Comparison of ENCODE assay signal across 8 cellular contexts in genomic region chr20:1467082-1467354, GRCh38. TPM values are rescaled to one million over a fixed set of nuclear protein-coding genes. Genes with fewer than 3 reads are reported as not detected.
A peak's percentile ranks its signal among the peaks of the same experiment; 100 is the strongest.
DNase-seq lines count a peak whose midpoint lies in the region; ATAC-seq and TF ChIP-seq lines count a peak whose summit lies in the region.

No MANE protein-coding gene starts in this region.

- H3K27ac ChIP-seq in angular gyrus (ENCODE audit: low read depth, low read length) (peak overlapping the region; percentile 75), upper lobe of left lung (peak overlapping the region; percentile 87 to 96 (median 89))

- H3K4me1 ChIP-seq in mucosa of descending colon (ENCODE audit: low read depth): peaks cover 32% of the 10 kb centered on the region
- peaks cover 44 to 48% (median 47%) of the 10 kb centered on the region in 4 donors for H3K4me1 ChIP-seq in upper lobe of left lung

- WGBS in upper lobe of left lung, 2 donors: 10% methylated on average over 6 to 7 of the region's 7 CpGs

- H3K9me3 Mint-ChIP-seq in activated naive CD4-positive, alpha-beta T cell treated with anti-CD3 and anti-CD28 coated beads, Interleukin-2, amount 50 U/mL, for 24 hours: no peaks in the 10 kb centered on the region

- ATAC-seq in mucosa of descending colon (no peak), upper lobe of left lung (ENCODE audit: low FRiP score in 2 of 2) (no peak), GM18505 (IDR thresholded peaks at IDR 0.05; ENCODE audit: unreplicated experiment) (no peak), GM18907 (IDR thresholded peaks at IDR 0.05; ENCODE audit: unreplicated experiment) (no peak)

- peak overlapping the region; percentile 91 for H3K4me3 Mint-ChIP-seq in activated naive CD4-positive, alpha-beta T cell treated with anti-CD3 and anti-CD28 coated beads, Interleukin-2, amount 50 U/mL, for 24 hours

- no peaks in the 10 kb centered on the region for H3K36me3 Mint-ChIP-seq in activated naive CD4-positive, alpha-beta T cell treated with anti-CD3 and anti-CD28 coated beads, Interleukin-2, amount 50 U/mL, for 24 hours

- intact Hi-C loops in mucosa of descending colon (cut with DNase I, micrococcal nuclease): no loop called here

- peak overlapping the region; percentile 81 for H3K27ac Mint-ChIP-seq in activated naive CD4-positive, alpha-beta T cell treated with anti-CD3 and anti-CD28 coated beads, Interleukin-2, amount 50 U/mL, for 24 hours

- no peaks in the 10 kb centered on the region for H3K27me3 ChIP-seq in upper lobe of left lung

- H3K4me3 ChIP-seq in mucosa of descending colon (peak overlapping the region; percentile 92), upper lobe of left lung (peak overlapping the region in 3 of 4 donors; percentile 75 to 100 (median 99))

- H3K27me3 Mint-ChIP-seq in activated naive CD4-positive, alpha-beta T cell treated with anti-CD3 and anti-CD28 coated beads, Interleukin-2, amount 50 U/mL, for 24 hours: peaks cover 5% of the 10 kb centered on the region

- peaks cover 51% of the 10 kb centered on the region for H3K4me1 Mint-ChIP-seq in activated naive CD4-positive, alpha-beta T cell treated with anti-CD3 and anti-CD28 coated beads, Interleukin-2, amount 50 U/mL, for 24 hours

- no peak for TF ChIP-seq EP300 in upper lobe of left lung (IDR thresholded peaks at IDR 0.05)

- H3K36me3 ChIP-seq in mucosa of descending colon (ENCODE audit: low read depth): no peaks in the 10 kb centered on the region
- H3K36me3 ChIP-seq in upper lobe of left lung: peaks cover 0 to 26% (median 1%) of the 10 kb centered on the region in 4 donors

- TF ChIP-seq POLR2A in upper lobe of left lung (IDR thresholded peaks at IDR 0.05) (no peak), GM18505 (IDR thresholded peaks at IDR 0.05; ENCODE audit: borderline replicate concordance, extremely low read depth, insufficient read depth, insufficient read length) (no peak)

- TF ChIP-seq CTCF in mucosa of descending colon (IDR thresholded peaks at IDR 0.05) (no peak), upper lobe of left lung (IDR thresholded peaks at IDR 0.05) (no peak)

- no peak for DNase-seq in activated naive CD4-positive, alpha-beta T cell treated with Interleukin-2 at 50 U/mL for 16 hours
- no peak for DNase-seq in mucosa of descending colon
- DNase-seq in upper lobe of left lung: no peak
- no peak for DNase-seq in NK-92 (lab: John Stamatoyannopoulos, UW; ENCODE audit: unreplicated experiment)

- H3K9me3 ChIP-seq in mucosa of descending colon: no peaks in the 10 kb centered on the region
- peaks cover 0 to 4% (median 0%) of the 10 kb centered on the region in 4 donors for H3K9me3 ChIP-seq in upper lobe of left lung

RNA-seq across cellular contexts. Expression of gene NSFL1C, which starts 0.4 kb away (rescaled TPM):
- total RNA-seq in mucosa of descending colon (10 to 100 TPM; 70.3 to 84.1 (median 80.0) TPM), upper lobe of left lung (10 to 100 TPM; 48.0 to 87.7 (median 71.4) TPM)

RNA-seq across cellular contexts. Expression of gene SIRPB2, which starts 24.2 kb away (rescaled TPM):
- total RNA-seq in mucosa of descending colon: 1 to 10 TPM in 2 of 3 donors, under 1 TPM in 1; 0.87 to 5.4 (median 3.4) TPM
- total RNA-seq in upper lobe of left lung: 10 to 100 TPM; 12.1 to 59.7 (median 23.8) TPM
